21 cellular contexts compared by ENCODE assay signal in genomic region chr2:183028108-183028507, GRCh38. TPM values are rescaled to one million over a fixed set of nuclear protein-coding genes. Genes with fewer than 3 reads are reported as not detected.
DNase-seq lines count a peak whose midpoint lies in the region; ATAC-seq, FAIRE-seq and TF ChIP-seq lines count a peak whose summit lies in the region.
"Had no signal": no experiment of that assay in that cellular context is flagged by ENCODE, and none has a peak within 500 bp of the region (broad histone marks: within the 10 kb centered on the region; RNA-seq: fewer than 3 reads in every experiment).

No MANE protein-coding gene starts in this region.

- H3K9me3 ChIP-seq in HEK293 (ENCODE audit: control insufficient read depth, insufficient read depth, low read depth, low read length) (no peaks in the 10 kb centered on the region), astrocyte (ENCODE audit: insufficient read depth, low read depth, low read length) (no peaks in the 10 kb centered on the region), left lung (no peaks in the 10 kb centered on the region)
- H3K9me3 ChIP-seq: BE2C, Caco-2 had no signal

- no peak overlapping the region for H3K9ac ChIP-seq in astrocyte (ENCODE audit: low read length)

- H3K27ac ChIP-seq in HEK293 (ENCODE audit: extremely low read depth, low read depth, low read length) (no peak overlapping the region), astrocyte (ENCODE audit: low read depth, low read length) (no peak overlapping the region), left lung (no peak overlapping the region)

- ATAC-seq in left lung (no peak), HG03520 (IDR thresholded peaks at IDR 0.05; ENCODE audit: unreplicated experiment) (no peak)
- ATAC-seq: GM23338 had no signal

- TF ChIP-seq CTCF in HEK293 (tag by site-specific recombination; IDR thresholded peaks at IDR 0.05) (no peak), astrocyte (IDR thresholded peaks at IDR 0.05; ENCODE audit: insufficient read depth, low read depth, low read length) (no peak), left lung (IDR thresholded peaks at IDR 0.05) (no peak)

- H3K4me1 ChIP-seq in HEK293 (ENCODE audit: control insufficient read depth, insufficient read depth, low read length): peaks cover 22% of the 10 kb centered on the region; the same call in 1 of the 2 replicates
- H3K4me1 ChIP-seq in astrocyte (ENCODE audit: insufficient read depth, low read length): peaks cover 3% of the 10 kb centered on the region
- peaks cover 0 to 28% of the 10 kb centered on the region in 2 donors for H3K4me1 ChIP-seq in left lung
- H3K4me1 ChIP-seq: BE2C had no signal

- H3K27me3 ChIP-seq in astrocyte (ENCODE audit: insufficient read depth, low read length) (no peaks in the 10 kb centered on the region), left lung (peaks cover 0 to 69% of the 10 kb centered on the region in 2 donors)
- H3K27me3 ChIP-seq: BE2C had no signal

- DNase-seq in astrocyte (ENCODE audit: low read depth) (no peak), frontal cortex (ENCODE audit: low spot score in 2 of 2) (no peak), left lung (no peak), NCI-H1092 (lab: John Stamatoyannopoulos, UW) (no peak), HK-2 (ENCODE audit: unreplicated experiment) (no peak)
- DNase-seq: 8988T; ACHN; BE2C; C1 segment of cervical spinal cord; Caco-2; CD4-positive, CD25-positive, alpha-beta regulatory T cell; GDM1; HCEC 1CT; HFFc6; KBM-7 had no signal

- no peaks in the 10 kb centered on the region for H3K36me3 Mint-ChIP-seq in astrocyte (ENCODE audit: low read depth, unreplicated experiment)
- H3K36me3 Mint-ChIP-seq: CD4-positive, CD25-positive, alpha-beta regulatory T cell had no signal

- POLR2A ChIA-PET in HEK293 (lab: Yijun Ruan, JAX): no interaction called here

- peak overlapping the region; percentile 18 for H3K27ac Mint-ChIP-seq in astrocyte (ENCODE audit: unreplicated experiment)
- H3K27ac Mint-ChIP-seq: CD4-positive, CD25-positive, alpha-beta regulatory T cell; GM23338; HFFc6 had no signal

- CTCF ChIA-PET in HEK293 (lab: Yijun Ruan, JAX): no interaction called here

- peaks cover 92% of the 10 kb centered on the region for H4K20me1 ChIP-seq in astrocyte (ENCODE audit: insufficient read depth, low read length)

- H3K4me3 ChIP-seq in HEK293 (ENCODE audit: low read depth, low read length) (no peak overlapping the region), astrocyte (ENCODE audit: insufficient read depth, low read depth, low read length) (no peak overlapping the region), left lung (no peak overlapping the region)
- H3K4me3 ChIP-seq: GM23338 had no signal

- no peak overlapping the region for H3K4me3 Mint-ChIP-seq in astrocyte (ENCODE audit: unreplicated experiment)
- H3K4me3 Mint-ChIP-seq: CD4-positive, CD25-positive, alpha-beta regulatory T cell; GM23338; HFFc6 had no signal

- no peak overlapping the region for H3K4me2 ChIP-seq in astrocyte (ENCODE audit: low read length)
- H3K4me2 ChIP-seq: GM23338 had no signal

- H3K79me2 ChIP-seq in astrocyte (ENCODE audit: insufficient read depth, low read length): peaks cover 100% of the 10 kb centered on the region

- peaks cover 20% of the 10 kb centered on the region for H3K4me1 Mint-ChIP-seq in astrocyte (ENCODE audit: low read depth, unreplicated experiment)

- no peaks in the 10 kb centered on the region for H3K9me3 Mint-ChIP-seq in astrocyte (ENCODE audit: unreplicated experiment)
- H3K9me3 Mint-ChIP-seq: GM23338, HFFc6 had no signal

- H2AFZ ChIP-seq in astrocyte (ENCODE audit: low read depth, low read length): no peak overlapping the region
- H2AFZ ChIP-seq: GM23338 had no signal

- peak; percentile 41 for FAIRE-seq in A204.1 (lab: Jason Lieb, UNC)
- FAIRE-seq in astrocyte (lab: Jason Lieb, UNC): no peak
- FAIRE-seq in frontal cortex (lab: Jason Lieb, UNC): peak; percentile 47
- FAIRE-seq: D721Med, H54 had no signal

- peaks cover 0 to 4% of the 10 kb centered on the region in 2 experiments; a peak in 2 of 3 replicates for H3K36me3 ChIP-seq in HEK293 (ENCODE audit: control insufficient read depth in 2 of 2, insufficient read depth in 1 of 2, low read length in 2 of 2)
- H3K36me3 ChIP-seq in astrocyte (ENCODE audit: insufficient read depth, low read length): no peaks in the 10 kb centered on the region
- no peaks in the 10 kb centered on the region for H3K36me3 ChIP-seq in left lung
- H3K36me3 ChIP-seq: BE2C had no signal

- intact Hi-C loops in left lung (cut with DNase I): no loop called here

- H3K27me3 Mint-ChIP-seq in astrocyte (ENCODE audit: low read depth, unreplicated experiment): no peaks in the 10 kb centered on the region

TF ChIP-seq in HEK293, 187 proteins besides CTCF, POLR2A, EP300 and RAD21:
- TF ChIP-seq ZXDB (tag by site-specific recombination; IDR thresholded peaks at IDR 0.05) (no peak), FEZF1 (tag by site-specific recombination; IDR thresholded peaks at IDR 0.05) (no peak), HIC1 (tag by site-specific recombination; IDR thresholded peaks at IDR 0.05) (no peak), RBAK (tag by site-specific recombination; IDR thresholded peaks at IDR 0.05) (no peak), PRDM6 (tag by site-specific recombination; IDR thresholded peaks at IDR 0.05) (peak; percentile 68), ZNF174 (tag by site-specific recombination; IDR thresholded peaks at IDR 0.05) (no peak), HOXC10 (CRISPR knock-in tag; IDR thresholded peaks at IDR 0.05) (no peak)

RNA-seq across cellular contexts. Expression of gene NCKAP1, which starts 10.1 kb away (rescaled TPM):
- 164 and 167 TPM in 2 replicates for total RNA-seq in astrocyte
- total RNA-seq in frontal cortex: 143 TPM
- total RNA-seq in left lung: 100 to 1,000 TPM; 119 to 128 TPM

RNA-seq across cellular contexts. Expression of gene DUSP19, which starts 50.4 kb away (rescaled TPM):
- total RNA-seq in astrocyte: 3.1 and 3.7 TPM in 2 replicates
- total RNA-seq in frontal cortex: 14.7 TPM
- total RNA-seq in left lung: 1 to 10 TPM; 4.2 to 5.9 TPM
